10 cellular contexts compared by ENCODE assay signal in the genomic region with DNA sequence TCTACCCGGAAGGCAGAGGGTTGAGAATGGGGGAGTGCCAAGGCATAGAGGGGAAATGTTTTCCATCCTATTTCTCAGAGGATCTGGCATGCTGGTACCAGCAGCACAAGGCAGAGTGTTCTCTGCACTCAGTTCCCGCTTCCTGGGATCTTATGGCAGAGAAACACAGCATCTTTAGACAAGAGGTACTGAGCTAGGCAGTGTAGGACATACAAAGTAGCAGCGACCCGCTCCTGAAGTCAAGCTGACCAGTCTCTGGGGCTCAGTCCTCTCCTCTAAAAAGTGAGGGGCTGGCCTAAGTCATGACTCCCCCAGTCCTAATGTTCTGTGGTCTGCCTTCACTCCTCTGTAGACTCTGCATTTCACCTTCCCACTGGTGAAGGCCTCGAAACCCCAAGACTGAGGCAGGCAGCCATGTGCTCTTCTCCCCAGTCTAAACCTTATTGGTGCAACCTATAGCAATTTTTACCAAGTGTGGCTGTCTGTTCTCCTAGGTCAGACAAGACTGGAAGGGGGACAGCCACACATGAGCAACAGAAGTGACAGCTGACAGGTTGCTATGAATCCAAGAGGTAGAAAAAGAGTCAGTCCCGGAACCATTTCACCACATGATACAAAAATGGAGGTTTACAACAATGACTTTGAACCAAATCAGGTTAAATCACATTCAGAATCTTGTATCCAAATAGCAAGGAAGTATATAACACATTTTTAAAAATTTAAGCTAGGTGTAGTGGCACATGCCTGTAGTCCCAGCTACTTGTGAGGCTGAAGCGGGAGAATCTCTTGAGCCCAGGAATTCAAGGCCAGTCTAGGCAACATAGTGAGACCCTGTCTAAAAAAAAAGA. TPM values are rescaled to one million over a fixed set of nuclear protein-coding genes. Genes with fewer than 3 reads are reported as not detected.
DNase-seq lines count a peak whose midpoint lies in the region; ATAC-seq, FAIRE-seq and TF ChIP-seq lines count a peak whose summit lies in the region.
"Had no signal": no experiment of that assay in that cellular context is flagged by ENCODE, and none has a peak within 500 bp of the region (broad histone marks: within the 10 kb centered on the region; RNA-seq: fewer than 3 reads in every experiment).

No MANE protein-coding gene starts in this region.

- peak overlapping the region; percentile 81 for H3K4me3 Mint-ChIP-seq in HFFc6
- H3K4me3 Mint-ChIP-seq in activated naive CD8-positive, alpha-beta T cell treated with anti-CD3 and anti-CD28 coated beads, Interleukin-2, amount 50 U/mL, for 24 hours: peak overlapping the region; percentile 99

- peak overlapping the region; percentile 2 for H3K9ac ChIP-seq in mucosa of stomach (ENCODE audit: low read length)

- no peak for ATAC-seq in activated naive CD8-positive, alpha-beta T cell treated with anti-CD3 and anti-CD28 coated beads, Interleukin-2, amount 50 U/mL, for 24 hours

- peaks cover 5% of the 10 kb centered on the region for H3K36me3 Mint-ChIP-seq in HFFc6 (ENCODE audit: low read depth)
- H3K36me3 Mint-ChIP-seq in activated naive CD8-positive, alpha-beta T cell treated with anti-CD3 and anti-CD28 coated beads, Interleukin-2, amount 50 U/mL, for 24 hours (ENCODE audit: low read depth): peaks cover 61% of the 10 kb centered on the region

- H3K4me3 ChIP-seq in AG04450 (ENCODE audit: low read depth, low read length) (peak overlapping the region; percentile 62), mucosa of stomach (ENCODE audit: low read length) (no peak overlapping the region), H7 (ENCODE audit: insufficient read depth, low read depth, low read length) (no peak overlapping the region)

- CTCF ChIA-PET in AG04450 (lab: Charles Lee): interaction anchor here (0.6 to 2.8 kb wide), 5 partner anchors 19 to 696 kb away, joined by 3 to 13 read pairs (median 3); no protein-coding TSS in a partner anchor

- peaks cover 18% of the 10 kb centered on the region for H3K4me1 ChIP-seq in mucosa of stomach (ENCODE audit: control insufficient read depth, insufficient read depth, low read length)

- no peak for TF ChIP-seq CTCF in AG04450 (IDR thresholded peaks at IDR 0.05; ENCODE audit: low read depth, low read length)
- no peak for TF ChIP-seq CTCF in HFFc6 (IDR thresholded peaks at IDR 0.05)

- H3K9me3 Mint-ChIP-seq in HFFc6: no peaks in the 10 kb centered on the region
- H3K9me3 Mint-ChIP-seq in activated naive CD8-positive, alpha-beta T cell treated with anti-CD3 and anti-CD28 coated beads, Interleukin-2, amount 50 U/mL, for 24 hours: no peaks in the 10 kb centered on the region

- DNase-seq in AG04450 (ENCODE audit: low read depth, low spot score) (no peak), HFFc6 (no peak), H7 (no peak), HTR-8/SVneo (ENCODE audit: insufficient read length, low spot score) (no peak), GDM1 (lab: John Stamatoyannopoulos, UW) (no peak), frontal cortex (ENCODE audit: low spot score in 2 of 2) (no peak)
- peak; percentile 32 for DNase-seq in activated naive CD8-positive, alpha-beta T cell treated with anti-CD3 and anti-CD28 coated beads, Interleukin-2, amount 50 U/mL, for 24 hours
- DNase-seq: foreskin melanocyte had no signal

- peaks cover 51% of the 10 kb centered on the region for H3K4me1 Mint-ChIP-seq in HFFc6 (ENCODE audit: low read depth)
- peaks cover 75% of the 10 kb centered on the region for H3K4me1 Mint-ChIP-seq in activated naive CD8-positive, alpha-beta T cell treated with anti-CD3 and anti-CD28 coated beads, Interleukin-2, amount 50 U/mL, for 24 hours

- peak overlapping the region; percentile 83 for H3K27ac Mint-ChIP-seq in HFFc6
- peak overlapping the region; percentile 98 for H3K27ac Mint-ChIP-seq in activated naive CD8-positive, alpha-beta T cell treated with anti-CD3 and anti-CD28 coated beads, Interleukin-2, amount 50 U/mL, for 24 hours

- no peaks in the 10 kb centered on the region for H3K36me3 ChIP-seq in mucosa of stomach (ENCODE audit: control insufficient read depth, insufficient read depth, low read length)
- H3K36me3 ChIP-seq in H7 (replicated peaks; ENCODE audit: control insufficient read depth, insufficient read depth, low read length): peaks cover 3% of the 10 kb centered on the region

- POLR2A ChIA-PET in AG04450 (lab: Yijun Ruan, JAX): interaction anchor here (4.8 kb wide), 1 partner anchor 13 kb away, joined by 68 read pairs; the partner anchor contains the start of gene SUPT4H1

- H3K9me3 ChIP-seq in AG04450 (ENCODE audit: control insufficient read depth, insufficient read depth, low read length) (no peaks in the 10 kb centered on the region), mucosa of stomach (ENCODE audit: control insufficient read depth, low read length) (no peaks in the 10 kb centered on the region)

- no peaks in the 10 kb centered on the region for H3K27me3 ChIP-seq in AG04450 (ENCODE audit: control insufficient read depth, insufficient read depth, low read length)
- no peaks in the 10 kb centered on the region for H3K27me3 ChIP-seq in mucosa of stomach (ENCODE audit: control insufficient read depth, insufficient read depth, low read length)
- H3K27me3 ChIP-seq in H7 (ENCODE audit: control insufficient read depth, insufficient read depth, low read length): no peaks in the 10 kb centered on the region

- FAIRE-seq in HTR-8/SVneo (lab: Jason Lieb, UNC) (no peak), frontal cortex (lab: Jason Lieb, UNC) (no peak)

- no peaks in the 10 kb centered on the region; the same call in 1 of the 2 replicates for H3K27me3 Mint-ChIP-seq in HFFc6 (ENCODE audit: insufficient read depth)
- peaks cover 2% of the 10 kb centered on the region for H3K27me3 Mint-ChIP-seq in activated naive CD8-positive, alpha-beta T cell treated with anti-CD3 and anti-CD28 coated beads, Interleukin-2, amount 50 U/mL, for 24 hours

- peak overlapping the region; percentile 100 for H3K27ac ChIP-seq in AG04450 (ENCODE audit: low read depth, low read length)

RNA-seq across cellular contexts. Expression of gene TSPOAP1, which starts 11.4 kb away (rescaled TPM):
- polyA plus RNA-seq in AG04450 (2011; rRNA removed): 1.5 and 1.7 TPM in 2 replicates
- polyA minus RNA-seq in AG04450 (2011; rRNA and poly(A)+ RNA removed): 1.8 and 2.3 TPM in 2 replicates
- total RNA-seq in HFFc6 (2021; fragmentation: NEBNext Ultra II Directional; extraction: Animal tissue kit (Norgen Biotek cat#: 25700)): 1 to 10 TPM in 4 of 6 experiments, under 1 TPM in 2; 0.50 to 1.8 (median 1.3) TPM
- total RNA-seq in H7 (2014; rRNA removed; shearing (Covaris generic)): 4.2 and 11.6 TPM in 2 replicates
- total RNA-seq in frontal cortex: 31.0 TPM
- total RNA-seq: NCI-H460 had no signal

RNA-seq across cellular contexts. Expression of gene SUPT4H1, which starts 12.0 kb away (rescaled TPM):
- polyA plus RNA-seq in AG04450 (2011; rRNA removed): 178 and 191 TPM in 2 replicates
- 69.3 and 73.1 TPM in 2 replicates for polyA minus RNA-seq in AG04450 (2011; rRNA and poly(A)+ RNA removed)
- total RNA-seq in HFFc6 (2021; fragmentation: NEBNext Ultra II Directional; extraction: Animal tissue kit (Norgen Biotek cat#: 25700)): 100 to 1,000 TPM in 4 of 6 experiments, 10 to 100 TPM in 2; 95.6 to 110 (median 105) TPM
- total RNA-seq in H7 (2014; rRNA removed; shearing (Covaris generic)): 88.8 and 91.6 TPM in 2 replicates
- 35.1 TPM for total RNA-seq in frontal cortex

RNA-seq across cellular contexts. Expression of gene MPO, which starts 59.3 kb away (rescaled TPM):
- polyA plus RNA-seq in AG04450 (2011; rRNA removed): not detected in 2 replicates
- polyA minus RNA-seq in AG04450 (2011; rRNA and poly(A)+ RNA removed): not detected in 2 replicates
- total RNA-seq in HFFc6 (2021; fragmentation: NEBNext Ultra II Directional; extraction: Animal tissue kit (Norgen Biotek cat#: 25700)): not detected
- not detected in 2 replicates for total RNA-seq in H7 (2014; rRNA removed; shearing (Covaris generic))
- 1.2 TPM for total RNA-seq in frontal cortex
- total RNA-seq: NCI-H460 had no signal
